12 cellular contexts compared by ENCODE assay signal in the genomic region with DNA sequence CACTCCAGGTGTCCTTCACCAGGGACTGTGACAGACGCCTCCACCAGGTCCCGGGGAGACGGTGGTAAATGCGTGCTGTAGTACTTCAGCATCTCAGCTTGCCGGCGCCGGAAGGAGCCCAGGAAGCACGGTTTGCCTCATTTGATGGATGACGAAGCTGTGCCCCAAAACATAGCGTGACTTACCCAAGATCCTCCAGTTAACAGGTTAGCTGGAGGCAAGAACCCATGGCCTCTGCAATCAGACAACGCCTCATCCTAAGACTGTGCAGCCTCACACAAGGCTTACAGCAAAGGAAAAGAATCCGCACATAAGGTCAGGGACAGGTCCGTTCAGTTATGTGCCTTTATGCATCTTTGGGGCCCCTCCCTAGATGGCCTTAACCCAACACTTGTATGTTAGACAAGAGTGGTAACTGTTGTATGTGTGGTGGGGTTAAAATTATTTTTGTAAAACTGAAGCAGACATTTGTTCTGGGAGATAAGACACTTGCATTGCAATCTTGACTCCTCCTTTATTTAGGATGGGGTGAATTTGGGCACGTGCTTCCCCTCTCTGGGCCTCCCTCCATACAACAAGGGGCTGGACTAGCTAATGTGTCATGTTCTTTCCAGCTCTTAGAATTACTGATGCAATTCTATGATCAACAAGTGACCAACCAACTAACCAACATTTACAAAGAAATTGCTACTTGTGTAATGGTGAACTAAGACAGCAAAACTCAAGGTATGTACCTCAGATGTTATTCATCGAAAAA. TPM values are rescaled to one million over a fixed set of nuclear protein-coding genes. Genes with fewer than 3 reads are reported as not detected.
DNase-seq lines count a peak whose midpoint lies in the region; ATAC-seq and TF ChIP-seq lines count a peak whose summit lies in the region.
"Had no signal": no experiment of that assay in that cellular context is flagged by ENCODE, and none has a peak within 500 bp of the region (broad histone marks: within the 10 kb centered on the region; RNA-seq: fewer than 3 reads in every experiment).

No MANE protein-coding gene starts in this region.

- H3K4me1 ChIP-seq in lung (ENCODE audit: control insufficient read depth in 2 of 2, insufficient read depth in 2 of 2, low read length in 2 of 2) = peaks cover 9 to 30% of the 10 kb centered on the region in 2 donors

- no peak overlapping the region for H3K4me3 ChIP-seq in brain microvascular endothelial cell (ENCODE audit: low read depth, low read length)
- no peak overlapping the region for H3K4me3 ChIP-seq in lung

- in situ Hi-C loops in brain microvascular endothelial cell (cut with HindIII; ENCODE audit: low pct_ligation_motif_present, low sequenced_read_pairs) = no loop called here

- H3K36me3 Mint-ChIP-seq in activated naive CD8-positive, alpha-beta T cell treated with anti-CD3 and anti-CD28 coated beads for 36 hours = peaks cover 35% of the 10 kb centered on the region
- peaks cover 30% of the 10 kb centered on the region for H3K36me3 Mint-ChIP-seq in activated naive CD8-positive, alpha-beta T cell treated with anti-CD3 and anti-CD28 coated beads, Interleukin-2, amount 50 U/mL, for 24 hours (ENCODE audit: low read depth)
- H3K36me3 Mint-ChIP-seq in type B pancreatic cell = peaks cover 37% of the 10 kb centered on the region

- WGBS in lung, 2 donors = 73 to 74% methylated on average over 15 of the region's 15 CpGs

- H3K27ac ChIP-seq in brain microvascular endothelial cell = peak overlapping the region; percentile 98
- peak overlapping the region; percentile 54 to 91 for H3K27ac ChIP-seq in lung (ENCODE audit: low read depth in 1 of 2, low read length in 1 of 2)

- peak overlapping the region; percentile 30 for H3K27ac Mint-ChIP-seq in activated naive CD8-positive, alpha-beta T cell treated with anti-CD3 and anti-CD28 coated beads for 36 hours
- H3K27ac Mint-ChIP-seq in activated naive CD8-positive, alpha-beta T cell treated with anti-CD3 and anti-CD28 coated beads, Interleukin-2, amount 50 U/mL, for 24 hours = no peak overlapping the region
- H3K27ac Mint-ChIP-seq in type B pancreatic cell = peak overlapping the region; percentile 50
- H3K27ac Mint-ChIP-seq: dendritic cell treated with granulocyte-macrophage colony-stimulating factor and Interleukin-4, amounts not matched to agents 40 ng/mL and 50 ng/mL, for 4 days had no signal

- H3K9me3 ChIP-seq in lung (ENCODE audit: control insufficient read depth in 2 of 2, insufficient read depth in 1 of 2, low read length in 1 of 2) = no peaks in the 10 kb centered on the region

- peaks cover 72% of the 10 kb centered on the region for H3K4me1 Mint-ChIP-seq in activated naive CD8-positive, alpha-beta T cell treated with anti-CD3 and anti-CD28 coated beads for 36 hours
- peaks cover 85% of the 10 kb centered on the region for H3K4me1 Mint-ChIP-seq in activated naive CD8-positive, alpha-beta T cell treated with anti-CD3 and anti-CD28 coated beads, Interleukin-2, amount 50 U/mL, for 24 hours
- peaks cover 87% of the 10 kb centered on the region for H3K4me1 Mint-ChIP-seq in type B pancreatic cell (ENCODE audit: unreplicated experiment)

- DNase-seq in activated naive CD8-positive, alpha-beta T cell treated with anti-CD3 and anti-CD28 coated beads for 36 hours = no peak
- DNase-seq in activated naive CD8-positive, alpha-beta T cell treated with anti-CD3 and anti-CD28 coated beads, Interleukin-2, amount 50 U/mL, for 24 hours = no peak
- DNase-seq in brain microvascular endothelial cell (peak; percentile 69), lung (ENCODE audit: low spot score) (no peak), type B pancreatic cell (ENCODE audit: extremely low spot score, unreplicated experiment) (no peak)
- DNase-seq in activated CD8-positive, alpha-beta memory T cell treated with anti-CD3 and anti-CD28 coated beads, Interleukin-2, amount 50 U/mL, for 48 hours = no peak
- DNase-seq: ACHN; activated CD4-positive, alpha-beta T cell treated with anti-CD3 and anti-CD28 coated beads for 1 hour; NCI-H446 treated with DMSO at 0.1 percent for 48 hours had no signal

- H3K9me3 Mint-ChIP-seq in activated naive CD8-positive, alpha-beta T cell treated with anti-CD3 and anti-CD28 coated beads for 36 hours = peaks cover 2% of the 10 kb centered on the region
- no peaks in the 10 kb centered on the region for H3K9me3 Mint-ChIP-seq in activated naive CD8-positive, alpha-beta T cell treated with anti-CD3 and anti-CD28 coated beads, Interleukin-2, amount 50 U/mL, for 24 hours
- no peaks in the 10 kb centered on the region for H3K9me3 Mint-ChIP-seq in type B pancreatic cell
- H3K9me3 Mint-ChIP-seq: dendritic cell treated with granulocyte-macrophage colony-stimulating factor and Interleukin-4, amounts not matched to agents 40 ng/mL and 50 ng/mL, for 4 days had no signal

- TF ChIP-seq CTCF in brain microvascular endothelial cell (IDR thresholded peaks at IDR 0.05; ENCODE audit: low read depth, low read length, missing control alignments) = no peak
- TF ChIP-seq CTCF in lung (IDR thresholded peaks at IDR 0.05; ENCODE audit: control extremely low read depth, extremely low read depth) = no peak
- no peak for TF ChIP-seq CTCF in type B pancreatic cell (conservative IDR thresholded peaks at IDR 0.05)

- no peak overlapping the region for H3K4me3 Mint-ChIP-seq in activated naive CD8-positive, alpha-beta T cell treated with anti-CD3 and anti-CD28 coated beads for 36 hours
- H3K4me3 Mint-ChIP-seq in activated naive CD8-positive, alpha-beta T cell treated with anti-CD3 and anti-CD28 coated beads, Interleukin-2, amount 50 U/mL, for 24 hours = no peak overlapping the region
- peak overlapping the region; percentile 39 for H3K4me3 Mint-ChIP-seq in type B pancreatic cell
- H3K4me3 Mint-ChIP-seq: dendritic cell treated with granulocyte-macrophage colony-stimulating factor and Interleukin-4, amounts not matched to agents 40 ng/mL and 50 ng/mL, for 4 days had no signal

- no peak for ATAC-seq in activated naive CD8-positive, alpha-beta T cell treated with anti-CD3 and anti-CD28 coated beads, Interleukin-2, amount 50 U/mL, for 24 hours
- ATAC-seq in lung (ENCODE audit: insufficient read depth, low FRiP score) = no peak
- no peak for ATAC-seq in GM21737 (IDR thresholded peaks at IDR 0.05; ENCODE audit: unreplicated experiment)
- no peak for ATAC-seq in GM18867 (IDR thresholded peaks at IDR 0.05; ENCODE audit: unreplicated experiment)

- no peaks in the 10 kb centered on the region for H3K27me3 Mint-ChIP-seq in activated naive CD8-positive, alpha-beta T cell treated with anti-CD3 and anti-CD28 coated beads for 36 hours
- no peaks in the 10 kb centered on the region for H3K27me3 Mint-ChIP-seq in activated naive CD8-positive, alpha-beta T cell treated with anti-CD3 and anti-CD28 coated beads, Interleukin-2, amount 50 U/mL, for 24 hours
- no peaks in the 10 kb centered on the region for H3K27me3 Mint-ChIP-seq in type B pancreatic cell
- H3K27me3 Mint-ChIP-seq: dendritic cell treated with granulocyte-macrophage colony-stimulating factor and Interleukin-4, amounts not matched to agents 40 ng/mL and 50 ng/mL, for 4 days had no signal

- H3K27me3 ChIP-seq in brain microvascular endothelial cell (replicated peaks) = no peaks in the 10 kb centered on the region
- no peaks in the 10 kb centered on the region for H3K27me3 ChIP-seq in lung (ENCODE audit: control insufficient read depth, insufficient read depth)

- H3K36me3 ChIP-seq in brain microvascular endothelial cell (replicated peaks) (peaks cover 16% of the 10 kb centered on the region), lung (ENCODE audit: control insufficient read depth in 2 of 2, insufficient read depth in 2 of 2, low read length in 2 of 2) (peaks cover 0 to 12% of the 10 kb centered on the region in 2 donors)

RNA-seq across cellular contexts. Expression of a gene that starts 39.4 kb away (rescaled TPM):
- total RNA-seq in activated naive CD8-positive, alpha-beta T cell treated with anti-CD3 and anti-CD28 coated beads for 36 hours = 10 to 100 TPM; 44.0 to 44.8 TPM
- total RNA-seq in lung (10 to 100 TPM; 45.3 to 94.1 TPM), type B pancreatic cell (ENCODE audit: low replicate concordance) (78.5 and 111 TPM in 2 replicates)
- 10 to 100 TPM; 30.5 to 33.4 TPM for polyA plus RNA-seq in lung
